Comparison of ENCODE assay signal across 8 cellular contexts in the genomic region with DNA sequence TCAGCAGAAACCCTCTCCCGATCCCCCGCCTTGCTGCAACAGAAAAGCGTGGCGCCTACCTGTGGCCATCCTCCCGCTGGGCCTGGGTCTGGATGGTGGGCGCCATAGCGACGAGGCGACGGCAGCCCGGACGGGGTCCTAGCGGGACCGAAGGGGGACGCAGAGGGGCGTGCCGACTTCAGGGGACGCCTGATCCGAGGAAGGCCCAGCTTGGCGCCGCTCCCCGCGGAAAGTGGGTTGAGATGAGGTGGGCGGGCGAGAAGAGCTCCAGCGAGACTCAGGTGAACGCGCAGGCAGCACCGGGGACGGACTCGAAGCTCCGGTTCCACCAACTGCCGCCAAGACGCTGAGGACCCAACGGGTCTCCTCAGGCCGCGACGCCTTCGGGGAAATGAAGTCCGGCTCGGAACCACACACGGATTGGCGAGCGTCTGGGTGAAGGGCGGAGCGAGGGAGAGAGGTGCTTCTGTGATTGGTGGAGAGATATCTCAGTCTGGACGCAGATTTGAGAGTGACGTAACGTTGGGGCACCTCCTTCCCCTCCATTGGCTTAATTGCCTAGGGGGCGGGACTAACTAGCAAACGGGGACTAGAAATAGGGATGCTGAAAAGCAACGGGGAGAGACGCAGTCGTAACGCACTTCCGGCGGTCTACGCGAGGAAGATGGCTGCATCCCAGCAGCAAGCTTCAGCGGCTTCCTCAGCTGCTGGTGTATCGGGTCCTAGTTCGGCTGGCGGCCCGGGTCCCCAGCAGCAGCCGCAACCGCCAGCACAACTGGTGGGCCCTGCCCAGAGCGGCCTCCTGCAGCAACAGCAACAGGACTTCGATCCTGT. TPM values are rescaled to one million over a fixed set of nuclear protein-coding genes. Genes with fewer than 3 reads are reported as not detected.
DNase-seq lines count a peak whose midpoint lies in the region; ATAC-seq, FAIRE-seq and TF ChIP-seq lines count a peak whose summit lies in the region.

MED29 (plus strand) TSS at position 620 of the 834 bp plus-strand sequence; CDS start at position 665, 45 bp downstream.
PAF1 (minus strand) TSS at position 348 of the 834 bp plus-strand sequence; CDS start at position 106, 242 bp downstream.

- H3K9ac ChIP-seq in H1 (replicated peaks in 1 of 4; ENCODE audit: extremely low read depth in 1 of 4, low read depth in 3 of 4, low read length in 3 of 4) = peak within 1 kb of the TSS; percentile 81 to 99 (median 90)

- H3K18ac ChIP-seq in H1 (ENCODE audit: extremely low read depth, low read length) = peak within 1 kb of the TSS; percentile 99

- CTCF ChIA-PET in H1 (lab: Charles Lee; ENCODE audit: partially characterized antibody) = interaction anchor here (1.0 to 3.7 kb wide), 3 partner anchors 10 to 61 kb away, joined by 3 to 13 read pairs (median 10); partner anchors contain the start of gene PLEKHG2

- peak in 1 of 2 experiments; percentile 29; a peak in 1 of 3 replicates for TF ChIP-seq EP300 in H1 (IDR thresholded peaks at IDR 0.05; ENCODE audit: borderline replicate concordance in 1 of 2, low read depth in 2 of 2, low read length in 2 of 2)

- H4K5ac ChIP-seq in H1 (ENCODE audit: insufficient read length, low read depth, low read length) = peak within 1 kb of the TSS; percentile 97

- peak within 1 kb of the TSS; percentile 99 for H3K27ac ChIP-seq in H1 (ENCODE audit: low read depth, low read length)

- H3K79me2 ChIP-seq in H1 (ENCODE audit: control insufficient read depth in 1 of 2, insufficient read depth in 2 of 2, low read length in 2 of 2) = peaks cover 0 to 14% of the 10 kb centered on the region in 2 experiments; a peak in 2 of 4 replicates

- peak within 1 kb of the TSS; percentile 97 for H2BK5ac ChIP-seq in H1 (ENCODE audit: low read depth, low read length)

- H3K23me2 ChIP-seq in H1 (ENCODE audit: low read depth, low read length) = peaks cover 2% of the 10 kb centered on the region; the same call in 1 of the 2 replicates

- peak within 1 kb of the TSS; percentile 68 for H2BK12ac ChIP-seq in H1 (ENCODE audit: low read depth, low read length)

- H4K8ac ChIP-seq in H1 (ENCODE audit: extremely low read depth, insufficient read depth, low read length) = peak within 1 kb of the TSS; percentile 96; the same call in 1 of the 2 replicates

- peak; percentile 99 for FAIRE-seq in HTR-8/SVneo (lab: Jason Lieb, UNC)
- FAIRE-seq in H1 (lab: Jason Lieb, UNC) = peak; percentile 99

- no peak within 1 kb of the TSS for H2AK5ac ChIP-seq in H1 (ENCODE audit: low read depth, low read length)

- H3K9me3 Mint-ChIP-seq in memory B cell = no peaks in the 10 kb centered on the region

- H3K27me3 Mint-ChIP-seq in memory B cell = no peaks in the 10 kb centered on the region

- peak; percentile 93 to 98 for TF ChIP-seq POLR2A in H1 (IDR thresholded peaks at IDR 0.05; ENCODE audit: control extremely low read depth in 1 of 2, low read depth in 2 of 2, low read length in 2 of 2)

- H2BK120ac ChIP-seq in H1 (replicated peaks; ENCODE audit: low read depth, low read length) = no peak within 1 kb of the TSS

- H3K4me2 ChIP-seq in H1 (ENCODE audit: insufficient read depth in 1 of 2, low read depth in 2 of 2, low read length in 2 of 2) = peak within 1 kb of the TSS; percentile 75 to 76

- no peak within 1 kb of the TSS for H3K14ac ChIP-seq in H1 (ENCODE audit: insufficient read length)

- peak within 1 kb of the TSS; percentile 98 for H3K27ac Mint-ChIP-seq in memory B cell

- no peaks in the 10 kb centered on the region for H3K27me3 ChIP-seq in H1 (replicated peaks in 1 of 4; ENCODE audit: control insufficient read depth in 3 of 4, extremely low read depth in 1 of 4, insufficient read depth in 3 of 4, low read length in 3 of 4)

- no peak for TF ChIP-seq RAD21 in H1 (IDR thresholded peaks at IDR 0.05 in 1 of 2, conservative IDR thresholded peaks at IDR 0.05 in 1 of 2; ENCODE audit: low read depth in 2 of 2, low read length in 2 of 2)

- peak within 1 kb of the TSS; percentile 13; the same call in 1 of the 2 replicates for H2AFZ ChIP-seq in H1 (ENCODE audit: low read length)

- H3K4me3 ChIP-seq in H1 (ENCODE audit: extremely low read depth in 1 of 4, insufficient read depth in 2 of 4, low read depth in 3 of 4, low read length in 4 of 4) = peak within 1 kb of the TSS; percentile 91 to 97 (median 96)

- peaks cover 5 to 35% (median 19%) of the 10 kb centered on the region in 4 experiments; a peak in 6 of 8 replicates for H3K36me3 ChIP-seq in H1 (ENCODE audit: control insufficient read depth in 2 of 4, insufficient read depth in 4 of 4, low read length in 3 of 4)

- peak within 1 kb of the TSS; percentile 95 for H2BK15ac ChIP-seq in H1 (ENCODE audit: low read length)

- H3K4me1 ChIP-seq in H1 (replicated peaks in 1 of 4; ENCODE audit: control insufficient read depth in 3 of 4, insufficient read depth in 4 of 4, low read length in 3 of 4) = peaks cover 2 to 10% (median 7%) of the 10 kb centered on the region in 4 experiments

- peak; percentile 99 for DNase-seq in COR-L47 (lab: John Stamatoyannopoulos, UW)
- DNase-seq in HTR-8/SVneo (ENCODE audit: insufficient read length, low spot score) = peak; percentile 98
- peak; percentile 99 for DNase-seq in NOMO-1 treated with dmso at 0.1 percent for 144 hours (lab: John Stamatoyannopoulos, UW; ENCODE audit: unreplicated experiment)
- peak in 2 of 3 experiments; percentile 73 to 86 for DNase-seq in activated CD8-positive, alpha-beta memory T cell treated with anti-CD3 and anti-CD28 coated beads for 48 hours (ENCODE audit: low read depth in 2 of 3, low spot score in 2 of 3)
- peak; percentile 91 to 99 for DNase-seq in H1 (ENCODE audit: low read depth in 1 of 2, low spot score in 2 of 2)
- DNase-seq in memory B cell (ENCODE audit: low spot score in 2 of 2) = peak; percentile 85 to 95
- peak; percentile 90 for DNase-seq in stimulated activated CD8-positive, alpha-beta memory T cell treated with anti-CD3 and anti-CD28 coated beads, Interleukin-12 subunit alpha, Interleukin-12 subunit beta, amount 100 ng/mL, for 24 hours (ENCODE audit: extremely low read depth)

- H3K23ac ChIP-seq in H1 (ENCODE audit: insufficient read length) = no peak within 1 kb of the TSS

- H3K4me1 Mint-ChIP-seq in memory B cell = peaks cover 22% of the 10 kb centered on the region

- no peak within 1 kb of the TSS for H3K4ac ChIP-seq in H1 (replicated peaks; ENCODE audit: insufficient read length, low read depth, low read length)

- peak within 1 kb of the TSS; percentile 45 for H4K91ac ChIP-seq in H1 (replicated peaks; ENCODE audit: insufficient read length, low read length)

- H3K79me1 ChIP-seq in H1 (ENCODE audit: low read depth, low read length) = peaks cover 5% of the 10 kb centered on the region

- WGBS in H1 (ENCODE audit: extremely low coverage in 1 of 2, insufficient coverage in 1 of 2, insufficient read length in 1 of 2, insufficient replicate concordance in 2 of 2, low coverage in 1 of 2, low lambda C conversion rate in 2 of 2, missing lambda C conversion rate in 1 of 2), 2 experiments = 2% methylated on average over 68 of the region's 68 CpGs; no CpG with 5 or more reads in 1 of the 2 experiments

- H4K20me1 ChIP-seq in H1 (replicated peaks in 1 of 2; ENCODE audit: control insufficient read depth in 1 of 2, insufficient read depth in 2 of 2, low read length in 2 of 2) = peaks cover 0 to 7% of the 10 kb centered on the region in 2 experiments

- no peaks in the 10 kb centered on the region for H3K9me3 ChIP-seq in H1 (ENCODE audit: insufficient read depth in 2 of 2, low read depth in 1 of 2, low read length in 1 of 2)

- H3K56ac ChIP-seq in H1 (replicated peaks; ENCODE audit: insufficient read length, low read depth, low read length) = peak within 1 kb of the TSS; percentile 87

- POLR2A ChIA-PET in H1 (lab: Charles Lee; ENCODE audit: partially characterized antibody) = interaction anchor here (0.6 to 12.2 kb wide), 39 partner anchors 10 to 306 kb away, joined by 3 to 234 read pairs (median 5); partner anchors contain the start of genes EID2B, PLEKHG2, RPS16 and SAMD4B

- ATAC-seq in GM21367 (IDR thresholded peaks at IDR 0.05; ENCODE audit: unreplicated experiment) (peak; percentile 85), memory B cell (ENCODE audit: low read depth) (peak; percentile 88)

- peak in 1 of 3 experiments; percentile 22; a peak in 2 of 4 replicates for TF ChIP-seq CTCF in H1 (IDR thresholded peaks at IDR 0.05; ENCODE audit: control extremely low read depth in 1 of 3, insufficient read depth in 1 of 3, low read depth in 1 of 3, low read length in 3 of 3)

- H2BK20ac ChIP-seq in H1 (ENCODE audit: low read length) = no peak within 1 kb of the TSS

- H3K36me3 Mint-ChIP-seq in memory B cell = peaks cover 28% of the 10 kb centered on the region

- peak within 1 kb of the TSS; percentile 96 for H3K4me3 Mint-ChIP-seq in memory B cell

TF ChIP-seq in H1, 55 proteins besides CTCF, POLR2A, EP300 and RAD21 (continues in another document):
- peak; percentile 31 for TF ChIP-seq HDAC6 (IDR thresholded peaks at IDR 0.05; ENCODE audit: low read depth, low read length)

RNA-seq across cellular contexts. Expression of gene MED29, which starts in this region (rescaled TPM):
- 31.1 and 32.3 TPM in 2 replicates for total RNA-seq in H1 (2021; fragmentation: NEBNext Ultra II Directional; extraction: Animal tissue kit (Norgen Biotek cat#: 25700))
- polyA plus RNA-seq in H1 (2011; rRNA removed) = 52.5 and 71.4 TPM in 2 replicates
- polyA plus RNA-seq in H1 (2011; cell fraction: cytosol; rRNA removed) = 52.3 TPM
- polyA plus RNA-seq in H1 (2011; cell fraction: nucleus; rRNA removed) = 31.6 TPM
- polyA plus RNA-seq in H1 (2012, experiment 1 of 2) = 24.5 to 29.2 TPM (median 25.3 TPM) in 4 replicates
- 22.1 TPM for polyA plus RNA-seq in H1 (2012, experiment 2 of 2)
- 23.1 TPM for polyA plus RNA-seq in H1 (2013, experiment 1 of 2)
- 22.7 TPM for polyA plus RNA-seq in H1 (2013, experiment 2 of 2)
- 28.2 and 33.6 TPM in 2 replicates for polyA minus RNA-seq in H1 (2011; rRNA and poly(A)+ RNA removed)
- 14.7 TPM for polyA minus RNA-seq in H1 (2011; cell fraction: cytosol; rRNA and poly(A)+ RNA removed)
- polyA minus RNA-seq in H1 (2011; cell fraction: nucleus; rRNA and poly(A)+ RNA removed) = 29.0 TPM

RNA-seq across cellular contexts. Expression of gene PAF1, which starts in this region (rescaled TPM):
- 31.4 and 33.1 TPM in 2 replicates for total RNA-seq in H1 (2021; fragmentation: NEBNext Ultra II Directional; extraction: Animal tissue kit (Norgen Biotek cat#: 25700))
- polyA plus RNA-seq in H1 (2011; rRNA removed) = 58.6 and 67.8 TPM in 2 replicates
- 40.0 TPM for polyA plus RNA-seq in H1 (2011; cell fraction: cytosol; rRNA removed)
- polyA plus RNA-seq in H1 (2011; cell fraction: nucleus; rRNA removed) = 36.3 TPM
- 39.0 to 40.5 TPM (median 39.8 TPM) in 4 replicates for polyA plus RNA-seq in H1 (2012, experiment 1 of 2)
- 12.1 TPM for polyA plus RNA-seq in H1 (2012, experiment 2 of 2)
- 25.0 TPM for polyA plus RNA-seq in H1 (2013, experiment 1 of 2)
- polyA plus RNA-seq in H1 (2013, experiment 2 of 2) = 22.3 TPM
- 15.7 and 16.5 TPM in 2 replicates for polyA minus RNA-seq in H1 (2011; rRNA and poly(A)+ RNA removed)
- polyA minus RNA-seq in H1 (2011; cell fraction: cytosol; rRNA and poly(A)+ RNA removed) = 22.2 TPM
- polyA minus RNA-seq in H1 (2011; cell fraction: nucleus; rRNA and poly(A)+ RNA removed) = 36.7 TPM

Comparison
In these comparisons a context has a peak if more than half of its experiments do, and no peak if none do; other contexts are left out.
1. Peak in every context shown above with its lines: DNase-seq, ATAC-seq, H3K4me3 ChIP-seq and H3K27ac ChIP-seq.